19 cellular contexts compared by ENCODE assay signal in genomic region chr10:57593983-57594573, GRCh38.
DNase-seq lines count a peak whose midpoint lies in the region; ATAC-seq and TF ChIP-seq lines count a peak whose summit lies in the region.
"Had no signal": no experiment of that assay in that cellular context is flagged by ENCODE, and none has a peak within 500 bp of the region (broad histone marks: within the 10 kb centered on the region; RNA-seq: fewer than 3 reads in every experiment).

No MANE protein-coding gene starts in this region.

- H3K4me3 Mint-ChIP-seq in neural crest cell = no peak overlapping the region
- H3K4me3 Mint-ChIP-seq: activated T-helper 17 cell treated with anti-CD3 and anti-CD28 coated beads, Interleukin-2, amount 50 U/mL, for 72 hours; natural killer cell treated with Interleukin-12 subunit alpha and Interleukin-12 subunit beta and Interleukin-15 and Interleukin-18, amount 100 ng/mL, for 72 hours had no signal

- no peaks in the 10 kb centered on the region for H3K9me2 ChIP-seq in Karpas-422 (replicated peaks; ENCODE audit: insufficient read depth, low read length)

- no peak overlapping the region for H3K9ac ChIP-seq in Karpas-422 (ENCODE audit: low read length)

- H2AFZ ChIP-seq in Karpas-422 (ENCODE audit: low read length) = no peak overlapping the region

- H3K4me3 ChIP-seq in Karpas-422 (ENCODE audit: low read length) = no peak overlapping the region
- H3K4me3 ChIP-seq: gastrocnemius medialis, testis had no signal

- no peaks in the 10 kb centered on the region for H3K4me1 Mint-ChIP-seq in neural crest cell
- H3K4me1 Mint-ChIP-seq: activated T-helper 17 cell treated with anti-CD3 and anti-CD28 coated beads, Interleukin-2, amount 50 U/mL, for 72 hours had no signal

- DNase-seq in DMS53 (lab: John Stamatoyannopoulos, UW) = peak; percentile 36
- DNase-seq in DMS53 treated with DMSO at 0.1 percent for 48 hours (lab: John Stamatoyannopoulos, UW; ENCODE audit: unreplicated experiment) = no peak
- peak; percentile 42 for DNase-seq in Karpas-422
- DNase-seq in neural crest cell (ENCODE audit: low read depth, low spot score) = no peak
- no peak for DNase-seq in NCI-H2029 (lab: John Stamatoyannopoulos, UW)
- DNase-seq in stimulated activated naive CD8-positive, alpha-beta T cell treated with anti-CD3 and anti-CD28 coated beads, Interleukin-15, Interleukin-2, amounts not matched to agents 100 U/mL and 50 U/mL, for 24 hours = no peak
- DNase-seq: 8988T; EL; gastrocnemius medialis; H7; NCI-H1105; NCI-H2227 treated with DMSO at 0.1 percent for 48 hours; retina; stimulated activated CD4-positive, alpha-beta T cell treated with anti-CD3 and anti-CD28 coated beads, Interleukin-2, amount 100 ng/mL, for 24 hours; testis had no signal

- no peaks in the 10 kb centered on the region for H3K27me3 Mint-ChIP-seq in neural crest cell (ENCODE audit: low read depth)
- H3K27me3 Mint-ChIP-seq: activated T-helper 17 cell treated with anti-CD3 and anti-CD28 coated beads, Interleukin-2, amount 50 U/mL, for 72 hours; natural killer cell treated with Interleukin-12 subunit alpha and Interleukin-12 subunit beta and Interleukin-15 and Interleukin-18, amount 100 ng/mL, for 72 hours had no signal

- H3K27ac Mint-ChIP-seq in neural crest cell (ENCODE audit: unreplicated experiment) = no peak overlapping the region
- H3K27ac Mint-ChIP-seq: activated T-helper 17 cell treated with anti-CD3 and anti-CD28 coated beads, Interleukin-2, amount 50 U/mL, for 72 hours; natural killer cell treated with Interleukin-12 subunit alpha and Interleukin-12 subunit beta and Interleukin-15 and Interleukin-18, amount 100 ng/mL, for 72 hours had no signal

- ATAC-seq in GM21528 (IDR thresholded peaks at IDR 0.05; ENCODE audit: low FRiP score, unreplicated experiment) = no peak
- ATAC-seq in stimulated activated naive CD8-positive, alpha-beta T cell treated with anti-CD3 and anti-CD28 coated beads, Interleukin-15, Interleukin-2, amounts not matched to agents 100 U/mL and 50 U/mL, for 24 hours = no peak
- ATAC-seq: activated T-helper 17 cell treated with anti-CD3 and anti-CD28 coated beads, Interleukin-2, amount 50 U/mL, for 72 hours; gastrocnemius medialis; natural killer cell treated with Interleukin-12 subunit alpha and Interleukin-12 subunit beta and Interleukin-15 and Interleukin-18, amount 100 ng/mL, for 72 hours had no signal

- no peaks in the 10 kb centered on the region; the same call in 1 of the 2 replicates for H3K9me3 ChIP-seq in Karpas-422 (ENCODE audit: low read length)
- H3K9me3 ChIP-seq: gastrocnemius medialis, testis had no signal

- no peaks in the 10 kb centered on the region for H3K27me3 ChIP-seq in Karpas-422 (ENCODE audit: low read length)
- H3K27me3 ChIP-seq: gastrocnemius medialis, testis had no signal

- no peaks in the 10 kb centered on the region for H3K36me3 ChIP-seq in Karpas-422 (ENCODE audit: insufficient read depth, low read length)
- H3K36me3 ChIP-seq: gastrocnemius medialis had no signal

- no peaks in the 10 kb centered on the region for H3K4me1 ChIP-seq in Karpas-422 (ENCODE audit: low read length)
- H3K4me1 ChIP-seq: gastrocnemius medialis, testis had no signal

- H3K27ac ChIP-seq in Karpas-422 (ENCODE audit: low read length) = no peak overlapping the region
- no peak overlapping the region for H3K27ac ChIP-seq in VCaP
- H3K27ac ChIP-seq: gastrocnemius medialis, testis had no signal

- no peak overlapping the region for H3K4me2 ChIP-seq in Karpas-422 (ENCODE audit: low read depth, low read length, poor library complexity, severe bottlenecking)

- peak; percentile 58 for TF ChIP-seq CTCF in VCaP (conservative IDR thresholded peaks at IDR 0.05)
- TF ChIP-seq CTCF in neural crest cell (conservative IDR thresholded peaks at IDR 0.05) = peak; percentile 58

- H3K79me2 ChIP-seq in Karpas-422 (ENCODE audit: low read length) = no peaks in the 10 kb centered on the region

- H3K9me3 Mint-ChIP-seq in neural crest cell = peaks cover 3% of the 10 kb centered on the region

- H4K20me1 ChIP-seq in Karpas-422 (ENCODE audit: insufficient read depth, low read depth, low read length) = no peaks in the 10 kb centered on the region

- H3K36me3 Mint-ChIP-seq in neural crest cell (ENCODE audit: low read depth) = no peaks in the 10 kb centered on the region
- H3K36me3 Mint-ChIP-seq: natural killer cell treated with Interleukin-12 subunit alpha and Interleukin-12 subunit beta and Interleukin-15 and Interleukin-18, amount 100 ng/mL, for 72 hours had no signal

Comparison
In these comparisons a context has a peak if more than half of its experiments do, and no peak if none do; other contexts are left out.
1. DNase-seq: peak in DMS53 (single experiment) and Karpas-422 (single experiment); none in DMS53 treated with DMSO at 0.1 percent for 48 hours (single experiment), neural crest cell (single experiment), NCI-H2029 (single experiment) and stimulated activated naive CD8-positive, alpha-beta T cell treated with anti-CD3 and anti-CD28 coated beads, Interleukin-15, Interleukin-2, amounts not matched to agents 100 U/mL and 50 U/mL, for 24 hours (single experiment).